In genomic region chr11:88813233-88813915, GRCh38 we compare ENCODE assay signal across 12 cellular contexts.
A peak's percentile ranks its signal among the peaks of the same experiment; 100 is the strongest.
DNase-seq lines count a peak whose midpoint lies in the region; ATAC-seq and TF ChIP-seq lines count a peak whose summit lies in the region.
"Had no signal": no experiment of that assay in that cellular context is flagged by ENCODE, and none has a peak within 500 bp of the region (broad histone marks: within the 10 kb centered on the region; RNA-seq: fewer than 3 reads in every experiment).

No MANE protein-coding gene starts in this region.

- intact Hi-C loops in activated naive CD4-positive, alpha-beta T cell treated with anti-CD3 and anti-CD28 coated beads for 36 hours (cut with micrococcal nuclease): loop anchor here (1.0 kb wide), 3 partner anchors 30 to 456 kb away; no protein-coding TSS in a partner anchor
- intact Hi-C loops in ovary (cut with DNase I): no loop called here

- WGBS in ovary, 3 donors: 62 to 73% (median 71%) methylated on average over 1 of the region's 1 CpG

- no peak overlapping the region for H3K4me3 Mint-ChIP-seq in activated naive CD4-positive, alpha-beta T cell treated with anti-CD3 and anti-CD28 coated beads for 36 hours

- no peaks in the 10 kb centered on the region for H3K4me1 ChIP-seq in ovary (ENCODE audit: insufficient read depth)

- H3K36me3 ChIP-seq in ovary: no peaks in the 10 kb centered on the region

- H3K9me3 Mint-ChIP-seq in activated naive CD4-positive, alpha-beta T cell treated with anti-CD3 and anti-CD28 coated beads for 36 hours: peaks cover 3% of the 10 kb centered on the region

- H3K27me3 ChIP-seq in ovary: no peaks in the 10 kb centered on the region

- DNase-seq in activated naive CD4-positive, alpha-beta T cell treated with anti-CD3 and anti-CD28 coated beads for 36 hours: peak; percentile 8
- no peak for DNase-seq in activated naive CD4-positive, alpha-beta T cell treated with Interleukin-2 at 50 U/mL for 16 hours
- no peak for DNase-seq in left lobe of liver (ENCODE audit: low spot score)
- no peak for DNase-seq in NCI-H2196 treated with DMSO at 0.1 percent for 48 hours (lab: John Stamatoyannopoulos, UW; ENCODE audit: unreplicated experiment)
- DNase-seq in ovary: no peak
- DNase-seq in Ammon's horn (ENCODE audit: low spot score): no peak
- DNase-seq: ACHN, dermis blood vessel endothelial cell had no signal

- no peak overlapping the region for H3K27ac Mint-ChIP-seq in activated naive CD4-positive, alpha-beta T cell treated with anti-CD3 and anti-CD28 coated beads for 36 hours

- no peak overlapping the region for H3K4me3 ChIP-seq in ovary
- H3K4me3 ChIP-seq: lung had no signal

- CTCF ChIA-PET in activated naive CD4-positive, alpha-beta T cell treated with anti-CD3 and anti-CD28 coated beads for 36 hours (lab: Charles Lee): no interaction called here

- no peak for TF ChIP-seq EP300 in ovary (IDR thresholded peaks at IDR 0.05)

- TF ChIP-seq CTCF in ovary (IDR thresholded peaks at IDR 0.05): no peak

- no peaks in the 10 kb centered on the region for H3K9me3 ChIP-seq in ovary

- H3K36me3 Mint-ChIP-seq in activated naive CD4-positive, alpha-beta T cell treated with anti-CD3 and anti-CD28 coated beads for 36 hours (ENCODE audit: low read depth): no peaks in the 10 kb centered on the region

- H3K27ac ChIP-seq in ovary: no peak overlapping the region

- ATAC-seq in GM21619 (IDR thresholded peaks at IDR 0.05; ENCODE audit: unreplicated experiment): peak; percentile 83
- ATAC-seq in HG03108 (IDR thresholded peaks at IDR 0.05; ENCODE audit: unreplicated experiment): peak; percentile 80
- ATAC-seq in left lobe of liver: peak; percentile 35
- ATAC-seq: HCT116 had no signal

- H3K4me1 Mint-ChIP-seq in activated naive CD4-positive, alpha-beta T cell treated with anti-CD3 and anti-CD28 coated beads for 36 hours (ENCODE audit: low read depth): peaks cover 13% of the 10 kb centered on the region

- H3K27me3 Mint-ChIP-seq in activated naive CD4-positive, alpha-beta T cell treated with anti-CD3 and anti-CD28 coated beads for 36 hours (ENCODE audit: low read depth): no peaks in the 10 kb centered on the region

- TF ChIP-seq POLR2A in ovary (IDR thresholded peaks at IDR 0.05): no peak
